9 cellular contexts compared by ENCODE assay signal in genomic region chr2:168518555-168519066, GRCh38.
A peak's percentile ranks its signal among the peaks of the same experiment; 100 is the strongest.
DNase-seq lines count a peak whose midpoint lies in the region; ATAC-seq and TF ChIP-seq lines count a peak whose summit lies in the region.
"Had no signal": no experiment of that assay in that cellular context is flagged by ENCODE, and none has a peak within 500 bp of the region (broad histone marks: within the 10 kb centered on the region; RNA-seq: fewer than 3 reads in every experiment).

No MANE protein-coding gene starts in this region.

- H3K27ac ChIP-seq in lung (ENCODE audit: low read depth in 1 of 2, low read length in 1 of 2), result peak overlapping the region in 1 of 2 donors; percentile 61
- no peak overlapping the region for H3K27ac ChIP-seq in ovary

- DNase-seq in GM12865 (ENCODE audit: low read depth) (peak; percentile 37), amniotic epithelial cell (ENCODE audit: low read depth) (peak; percentile 59), lung (ENCODE audit: low spot score) (no peak), ovary (no peak), posterior vena cava (ENCODE audit: low spot score) (no peak)

- H3K36me3 ChIP-seq in lung (ENCODE audit: control insufficient read depth in 2 of 2, insufficient read depth in 2 of 2, low read length in 2 of 2), result no peaks in the 10 kb centered on the region
- no peaks in the 10 kb centered on the region for H3K36me3 ChIP-seq in ovary
- H3K36me3 ChIP-seq: SJSA1 had no signal

- WGBS in lung, 2 donors, result 37 to 42% methylated on average over 6 of the region's 6 CpGs
- WGBS in ovary, 3 donors, result 34 to 51% (median 40%) methylated on average over 6 of the region's 6 CpGs

- peaks cover 2 to 37% of the 10 kb centered on the region in 2 donors for H3K4me1 ChIP-seq in lung (ENCODE audit: control insufficient read depth in 2 of 2, insufficient read depth in 2 of 2, low read length in 2 of 2)
- peaks cover 11% of the 10 kb centered on the region for H3K4me1 ChIP-seq in ovary (ENCODE audit: insufficient read depth)

- no peak for TF ChIP-seq EP300 in ovary (IDR thresholded peaks at IDR 0.05)

- no peak for TF ChIP-seq POLR2A in ovary (IDR thresholded peaks at IDR 0.05)

- TF ChIP-seq CTCF in GM12865 (IDR thresholded peaks at IDR 0.05; ENCODE audit: insufficient read depth, low read depth, low read length, missing control alignments), result no peak
- no peak for TF ChIP-seq CTCF in lung (IDR thresholded peaks at IDR 0.05; ENCODE audit: control extremely low read depth, extremely low read depth)
- TF ChIP-seq CTCF in ovary (IDR thresholded peaks at IDR 0.05), result no peak

- intact Hi-C loops in ovary (cut with DNase I) (no loop called here), posterior vena cava (cut with DNase I) (no loop called here)

- no peaks in the 10 kb centered on the region for H3K9me3 ChIP-seq in lung (ENCODE audit: control insufficient read depth in 2 of 2, insufficient read depth in 1 of 2, low read length in 1 of 2)
- H3K9me3 ChIP-seq in ovary, result no peaks in the 10 kb centered on the region
- H3K9me3 ChIP-seq: SJSA1 had no signal

- H3K27me3 ChIP-seq in lung (ENCODE audit: control insufficient read depth, insufficient read depth), result no peaks in the 10 kb centered on the region
- no peaks in the 10 kb centered on the region for H3K27me3 ChIP-seq in ovary
- H3K27me3 ChIP-seq: SJSA1 had no signal

- H3K4me3 ChIP-seq in GM12865 (ENCODE audit: low read depth, low read length) (no peak overlapping the region), lung (no peak overlapping the region), ovary (no peak overlapping the region)
- H3K4me3 ChIP-seq: SJSA1 had no signal

- peak; percentile 41 for ATAC-seq in HG02938 (IDR thresholded peaks at IDR 0.05; ENCODE audit: unreplicated experiment)
- ATAC-seq in lung (ENCODE audit: insufficient read depth, low FRiP score), result peak; percentile 15
- no peak for ATAC-seq in HG03280 (IDR thresholded peaks at IDR 0.05; ENCODE audit: unreplicated experiment)
- no peak for ATAC-seq in GM18519 (IDR thresholded peaks at IDR 0.05; ENCODE audit: low FRiP score, unreplicated experiment)

Comparison
In these comparisons a context has a peak if more than half of its experiments do, and no peak if none do; other contexts are left out.
1. DNase-seq: peak in GM12865 (single experiment) and amniotic epithelial cell (single experiment); none in lung (single experiment), ovary (0 of 5) and posterior vena cava (single experiment).
2. ATAC-seq: peak in HG02938 (single experiment) and lung (single experiment); none in HG03280 (single experiment) and GM18519 (single experiment).